ENCODE assay signal across 8 cellular contexts in genomic region chr14:23009483-23009938, GRCh38. TPM values are rescaled to one million over a fixed set of nuclear protein-coding genes. Genes with fewer than 3 reads are reported as not detected.
DNase-seq lines count a peak whose midpoint lies in the region; ATAC-seq, FAIRE-seq and TF ChIP-seq lines count a peak whose summit lies in the region.

No MANE protein-coding gene starts in this region.

- dilution Hi-C loops in IMR-90 (cut with HindIII; ENCODE audit: low sequenced_read_pairs, unreplicated experiment) = no loop called here

- H3K4me1 ChIP-seq in IMR-90 (ENCODE audit: control insufficient read depth, insufficient read depth, low read length) (peaks cover 2% of the 10 kb centered on the region; the same call in 1 of the 2 replicates), GM12878 (ENCODE audit: control insufficient read depth, insufficient read depth, low read length) (peaks cover 21% of the 10 kb centered on the region), mononuclear cell (ENCODE audit: insufficient read depth, low read length) (peaks cover 31% of the 10 kb centered on the region)

- BruUV-seq in IMR-90 (replicated peaks; lab: Mats Ljungman, UMichigan) (no TSS peak), GM12878 (replicated peaks; lab: Mats Ljungman, UMichigan) (TSS peak; percentile 93)

- 0 out of 2 replicates have a peak overlapping the region, but pooled peaks have one; percentile 53 for H3K18ac ChIP-seq in IMR-90 (ENCODE audit: low read depth, low read length)

- POLR2A ChIA-PET in AG04449 (lab: Yijun Ruan, JAX) (no interaction called here), IMR-90 (lab: Charles Lee; ENCODE audit: unreplicated experiment) (no interaction called here), GM12878 (lab: Charles Lee) (interaction anchor here (1.2 to 3.2 kb wide), 2 partner anchors 24 to 49 kb away, joined by 3 to 15 read pairs; no protein-coding TSS in a partner anchor)

- H2BK5ac ChIP-seq in IMR-90 (ENCODE audit: low read depth, low read length, poor library complexity, severe bottlenecking) = peak overlapping the region; percentile 25

- WGBS in IMR-90 (ENCODE audit: extremely low coverage in 2 of 2, insufficient read length in 1 of 2), 2 experiments = no CpG with 5 or more reads among the region's 8 CpGs
- 2% methylated on average over 8 of the region's 8 CpGs for WGBS in GM12878 (ENCODE audit: insufficient coverage, insufficient replicate concordance, low lambda C conversion rate, missing lambda C conversion rate)

- H2AK5ac ChIP-seq in IMR-90 (ENCODE audit: low read depth, low read length) = no peak overlapping the region

- H3K14ac ChIP-seq in IMR-90 (replicated peaks; ENCODE audit: low read depth, low read length) = peak overlapping the region; percentile 11; the same call in 1 of the 2 replicates

- in situ Hi-C loops in IMR-90 (cut with MboI; ENCODE audit: low sequenced_read_pairs) (no loop called here), GM12878 (cut with MboI) (no loop called here)

- H3K56ac ChIP-seq in IMR-90 (ENCODE audit: extremely low read depth, insufficient read depth, low read length) = peak overlapping the region; percentile 37; the same call in 1 of the 2 replicates

- DNase-seq in AG04449 (ENCODE audit: low read depth, low spot score) (no peak), IMR-90 (no peak), GM12878 (ENCODE audit: low read depth, low spot score) (no peak), A172 (ENCODE audit: low spot score) (no peak)
- DNase-seq in activated CD8-positive, alpha-beta memory T cell treated with anti-CD3 and anti-CD28 coated beads, Interleukin-2, amount 50 U/mL, for 48 hours = no peak

- peak overlapping the region; percentile 57 for H3K4me3 ChIP-seq in AG04449 (ENCODE audit: low read depth, low read length)
- peak overlapping the region; percentile 58; the same call in 1 of the 2 replicates for H3K4me3 ChIP-seq in IMR-90 (ENCODE audit: insufficient read depth, low read depth, low read length)
- H3K4me3 ChIP-seq in GM12878 = peak overlapping the region; percentile 76
- H3K4me3 ChIP-seq in mononuclear cell (ENCODE audit: low read length) = peak overlapping the region; percentile 75

- peak overlapping the region; percentile 64 for H3K9ac ChIP-seq in IMR-90 (ENCODE audit: low read depth, low read length)
- peak overlapping the region; percentile 84 for H3K9ac ChIP-seq in GM12878 (ENCODE audit: control insufficient read depth, insufficient read depth, low read length)

- peak overlapping the region; percentile 56; the same call in 1 of the 2 replicates for H3K4ac ChIP-seq in IMR-90 (ENCODE audit: low read depth, low read length)

- H3K79me1 ChIP-seq in IMR-90 (ENCODE audit: low read depth in 1 of 2, low read length in 2 of 2) = peaks cover 0 to 12% of the 10 kb centered on the region in 2 experiments; a peak in 3 of 4 replicates

- H4K8ac ChIP-seq in IMR-90 (ENCODE audit: low read depth in 2 of 2, low read length in 2 of 2) = peak overlapping the region; percentile 48 to 83

- no peak for FAIRE-seq in GM12878 (lab: Jason Lieb, UNC)

- intact Hi-C loops in IMR-90 (cut with micrococcal nuclease) (no loop called here), GM12878 (cut with micrococcal nuclease; ENCODE audit: unreplicated experiment) (no loop called here)

- H3K9me3 ChIP-seq in IMR-90 (ENCODE audit: control insufficient read depth, insufficient read depth, low read length) (no peaks in the 10 kb centered on the region), GM12878 (replicated peaks; ENCODE audit: control insufficient read depth, insufficient read depth, low read length) (no peaks in the 10 kb centered on the region), mononuclear cell (ENCODE audit: low read depth, low read length) (no peaks in the 10 kb centered on the region)

- peak overlapping the region; percentile 21 for H2AK9ac ChIP-seq in IMR-90 (replicated peaks; ENCODE audit: low read depth, low read length, poor library complexity)

- no peak overlapping the region for H2BK15ac ChIP-seq in IMR-90 (ENCODE audit: low read depth, low read length)

- no peak for TF ChIP-seq EP300 in GM12878 (IDR thresholded peaks at IDR 0.05; ENCODE audit: borderline replicate concordance in 1 of 2, control insufficient read depth in 1 of 2, low read depth in 2 of 2, low read length in 2 of 2)

- H3K27ac ChIP-seq in IMR-90 (ENCODE audit: insufficient read depth, low read length) (0 out of 2 replicates have a peak overlapping the region, but pooled peaks have one; percentile 26), GM12878 (ENCODE audit: control insufficient read depth, insufficient read depth) (peak overlapping the region; percentile 82)

- SMC1A ChIA-PET in GM12878 (lab: Charles Lee; ENCODE audit: uncharacterized antibody, unreplicated experiment) = interaction anchor here (1.0 to 3.8 kb wide), 5 partner anchors 14 to 80 kb away, joined by 3 to 67 read pairs (median 6); partner anchors contain the start of genes PRMT5 and PSMB5

- H4K91ac ChIP-seq in IMR-90 (ENCODE audit: insufficient read depth, low read depth, low read length) = peak overlapping the region; percentile 27; the same call in 1 of the 2 replicates

- peaks cover 9% of the 10 kb centered on the region for H3K79me2 ChIP-seq in GM12878 (ENCODE audit: control insufficient read depth, insufficient read depth, low read length)

- RAD21 ChIA-PET in GM12878 (lab: Charles Lee; ENCODE audit: unreplicated experiment) = interaction anchor here (1.1 to 3.0 kb wide), 3 partner anchors 23 to 91 kb away, joined by 3 to 10 read pairs (median 4); partner anchors contain the start of gene RBM23

- TF ChIP-seq CTCF in AG04449 (IDR thresholded peaks at IDR 0.05; ENCODE audit: insufficient read depth, low read length, missing control alignments) (no peak), IMR-90 (conservative IDR thresholded peaks at IDR 0.05; ENCODE audit: low read depth, low read length) (no peak), GM12878 (IDR thresholded peaks at IDR 0.05 in 2 of 3, conservative IDR thresholded peaks at IDR 0.05 in 1 of 3; ENCODE audit: control insufficient read depth in 2 of 3, extremely low read depth in 1 of 3, insufficient read depth in 1 of 3, low read depth in 3 of 3, low read length in 3 of 3) (no peak)

- ATAC-seq in IMR-90 (ENCODE audit: low read depth) (no peak), GM12878 (no peak), HG03139 (IDR thresholded peaks at IDR 0.05; ENCODE audit: unreplicated experiment) (no peak), HG02623 (IDR thresholded peaks at IDR 0.05; ENCODE audit: unreplicated experiment) (no peak)

- TF ChIP-seq POLR2A in IMR-90 (IDR thresholded peaks at IDR 0.05; ENCODE audit: low read depth, low read length) = no peak
- TF ChIP-seq POLR2A in GM12878 (IDR thresholded peaks at IDR 0.05; ENCODE audit: low read depth, low read length) = no peak

- peaks cover 3% of the 10 kb centered on the region; the same call in 1 of the 2 replicates for H3K9me1 ChIP-seq in IMR-90 (ENCODE audit: insufficient read depth, low read length)

- H2AFZ ChIP-seq in IMR-90 (replicated peaks; ENCODE audit: low read length, poor library complexity) (no peak overlapping the region), GM12878 (ENCODE audit: control insufficient read depth, low read depth, low read length) (peak overlapping the region; percentile 53)

- no peak overlapping the region for H2BK20ac ChIP-seq in IMR-90 (ENCODE audit: low read depth, low read length)

- H2BK120ac ChIP-seq in IMR-90 (ENCODE audit: low read depth, low read length) = no peak overlapping the region

- no peaks in the 10 kb centered on the region for H3K36me3 ChIP-seq in IMR-90 (ENCODE audit: control insufficient read depth, insufficient read depth, low read length)
- H3K36me3 ChIP-seq in GM12878 (ENCODE audit: control insufficient read depth in 2 of 2, insufficient read depth in 2 of 2, low read length in 1 of 2) = no peaks in the 10 kb centered on the region

- TF ChIP-seq RAD21 in IMR-90 (IDR thresholded peaks at IDR 0.05; ENCODE audit: low read length) (no peak), GM12878 (IDR thresholded peaks at IDR 0.05; ENCODE audit: insufficient read depth, low read depth, low read length) (no peak)

- H4K5ac ChIP-seq in IMR-90 (ENCODE audit: low read depth, low read length) = peak overlapping the region; percentile 89; the same call in 1 of the 2 replicates

- H3K27me3 ChIP-seq in IMR-90 (ENCODE audit: control insufficient read depth, insufficient read depth, low read length) (no peaks in the 10 kb centered on the region), GM12878 (replicated peaks in 1 of 2; ENCODE audit: control insufficient read depth in 2 of 2, insufficient read depth in 2 of 2, low read length in 1 of 2) (no peaks in the 10 kb centered on the region), mononuclear cell (ENCODE audit: insufficient read depth, low read length) (no peaks in the 10 kb centered on the region)

- CTCF ChIA-PET in AG04449 (lab: Yijun Ruan, JAX) (interaction anchor here (0.9 to 3.9 kb wide), 3 partner anchors 10 to 47 kb away, joined by 3 to 62 read pairs (median 5); no protein-coding TSS in a partner anchor), IMR-90 (lab: Yijun Ruan, JAX) (interaction anchor here (1.2 kb wide), 1 partner anchor 12 kb away, joined by 3 read pairs; no protein-coding TSS in a partner anchor), GM12878 (lab: Yijun Ruan, JAX) (interaction anchor here (1.1 to 4.1 kb wide), 3 partner anchors 15 to 47 kb away, joined by 4 to 108 read pairs (median 85); partner anchors contain the start of gene CDH24)

- no peaks in the 10 kb centered on the region for H4K20me1 ChIP-seq in IMR-90 (ENCODE audit: insufficient read depth, low read length)
- H4K20me1 ChIP-seq in GM12878 (ENCODE audit: control insufficient read depth, insufficient read depth) = no peaks in the 10 kb centered on the region

- H3K4me2 ChIP-seq in IMR-90 (ENCODE audit: low read depth, low read length) (peak overlapping the region; percentile 88), GM12878 (ENCODE audit: control insufficient read depth, insufficient read depth) (peak overlapping the region; percentile 98)

- H3K23ac ChIP-seq in IMR-90 (ENCODE audit: low read depth, low read length) = peak overlapping the region; percentile 6; the same call in 1 of the 2 replicates

RNA-seq across cellular contexts. Expression of gene C14orf93, which starts 0.4 kb away (rescaled TPM):
- 4.7 and 5.7 TPM in 2 replicates for total RNA-seq in IMR-90 (2012; rRNA removed)
- polyA plus RNA-seq in IMR-90 (2012; rRNA removed) = 4.7 and 5.4 TPM in 2 replicates
- polyA plus RNA-seq in IMR-90 (2012; cell fraction: cytosol; rRNA removed) = 3.8 and 5.1 TPM in 2 replicates
- 10.0 and 12.8 TPM in 2 replicates for polyA plus RNA-seq in IMR-90 (2012; cell fraction: nucleus; rRNA removed; ENCODE audit: low replicate concordance)
- 7.3 and 7.7 TPM in 2 replicates for total RNA-seq in GM12878 (2013; cell fraction: nucleolus; rRNA removed)
- total RNA-seq in GM12878 (2014; rRNA removed) = 11.5 and 12.2 TPM in 2 replicates
- 9.8 and 10.0 TPM in 2 replicates for total RNA-seq in GM12878 (2014; rRNA removed; fragmentation: Illumina TruSeq; extraction: Trizol)
- 8.5 and 11.1 TPM in 2 replicates for total RNA-seq in GM12878 (2021)
- 2.8 TPM for polyA plus RNA-seq in GM12878 (2011; ENCODE audit: low read depth)
- polyA plus RNA-seq in GM12878 (2011; rRNA removed) = 11.7 and 13.7 TPM in 2 replicates
- polyA plus RNA-seq in GM12878 (2011; cell fraction: cytosol; rRNA removed) = 17.2 and 18.7 TPM in 2 replicates
- polyA plus RNA-seq in GM12878 (2011; cell fraction: nucleus; rRNA removed) = 18.2 and 20.7 TPM in 2 replicates
- 4.7 and 7.5 TPM in 2 replicates for polyA plus RNA-seq in GM12878 (2012)
- 10.4 and 13.9 TPM in 2 replicates for polyA plus RNA-seq in GM12878 (2014; fragmentation: Illumina TruSeq; extraction: Trizol)
- 1 to 10 TPM; 1.8 to 2.1 TPM for polyA plus RNA-seq in GM12878 (2014; fragmentation: Nextera tagmentation; extraction: Ambion mirVana)
- 10.5 and 12.9 TPM in 2 replicates for polyA plus RNA-seq in GM12878 (2014; rRNA removed)
- polyA plus RNA-seq in GM12878 (2016; fragmentation: Nextera tagmentation; extraction: Ambion mirVana) = 1 to 10 TPM; 7.1 to 7.9 TPM
- polyA minus RNA-seq in GM12878 (2011; rRNA and poly(A)+ RNA removed) = 28.1 and 36.9 TPM in 2 replicates
- polyA minus RNA-seq in GM12878 (2011; cell fraction: cytosol; rRNA and poly(A)+ RNA removed) = 3.1 and 6.5 TPM in 2 replicates
- polyA minus RNA-seq in GM12878 (2011; cell fraction: nucleus; rRNA and poly(A)+ RNA removed) = 2.4 and 4.1 TPM in 2 replicates
- 6.9 TPM for total RNA-seq in mononuclear cell
- 6.9 and 8.1 TPM in 2 replicates for total RNA-seq in A172 (2014; rRNA removed; shearing (Covaris generic))

RNA-seq across cellular contexts. Expression of gene PSMB5, which starts 25.2 kb away (rescaled TPM):
- total RNA-seq in IMR-90 (2012; rRNA removed) (268 and 310 TPM in 2 replicates), GM12878 (2014; rRNA removed) (120 and 142 TPM in 2 replicates), GM12878 (2014; rRNA removed; fragmentation: Illumina TruSeq; extraction: Trizol) (90.6 and 98.9 TPM in 2 replicates), GM12878 (2021) (94.5 and 97.1 TPM in 2 replicates), mononuclear cell (13.2 TPM)
- polyA plus RNA-seq in IMR-90 (2012; rRNA removed) (321 and 335 TPM in 2 replicates), GM12878 (2011; rRNA removed) (107 and 146 TPM in 2 replicates), GM12878 (2014; fragmentation: Illumina TruSeq; extraction: Trizol) (77.7 and 84.5 TPM in 2 replicates), GM12878 (2014; fragmentation: Nextera tagmentation; extraction: Ambion mirVana) (100 to 1,000 TPM; 686 to 802 TPM), GM12878 (2014; rRNA removed) (113 and 125 TPM in 2 replicates), GM12878 (2016; fragmentation: Nextera tagmentation; extraction: Ambion mirVana) (100 to 1,000 TPM; 180 to 205 TPM)
- polyA plus RNA-seq in IMR-90 (2012; cell fraction: cytosol; rRNA removed) = 284 and 429 TPM in 2 replicates
- 118 and 128 TPM in 2 replicates for polyA plus RNA-seq in IMR-90 (2012; cell fraction: nucleus; rRNA removed; ENCODE audit: low replicate concordance)
- total RNA-seq in GM12878 (2013; cell fraction: nucleolus; rRNA removed) = 19.2 and 22.2 TPM in 2 replicates
- 48.1 TPM for polyA plus RNA-seq in GM12878 (2011; ENCODE audit: low read depth)
- polyA plus RNA-seq in GM12878 (2011; cell fraction: cytosol; rRNA removed) = 192 and 210 TPM in 2 replicates
- polyA plus RNA-seq in GM12878 (2011; cell fraction: nucleus; rRNA removed) = 69.1 and 69.9 TPM in 2 replicates
- polyA plus RNA-seq in GM12878 (2012) = 63.4 and 74.5 TPM in 2 replicates
- polyA minus RNA-seq in GM12878 (2011; rRNA and poly(A)+ RNA removed) = 108 and 155 TPM in 2 replicates
- 31.9 and 46.2 TPM in 2 replicates for polyA minus RNA-seq in GM12878 (2011; cell fraction: cytosol; rRNA and poly(A)+ RNA removed)
- polyA minus RNA-seq in GM12878 (2011; cell fraction: nucleus; rRNA and poly(A)+ RNA removed) = 30.2 and 41.7 TPM in 2 replicates
- total RNA-seq in A172 (2014; rRNA removed; shearing (Covaris generic)) = 219 and 225 TPM in 2 replicates

RNA-seq across cellular contexts. Expression of gene AJUBA, which starts 27.2 kb away (rescaled TPM):
- 57.2 and 67.6 TPM in 2 replicates for total RNA-seq in IMR-90 (2012; rRNA removed)
- polyA plus RNA-seq in IMR-90 (2012; rRNA removed) = 46.3 and 46.4 TPM in 2 replicates
- polyA plus RNA-seq in IMR-90 (2012; cell fraction: cytosol; rRNA removed) = 31.5 and 33.3 TPM in 2 replicates
- polyA plus RNA-seq in IMR-90 (2012; cell fraction: nucleus; rRNA removed; ENCODE audit: low replicate concordance) = 56.1 and 57.4 TPM in 2 replicates
- total RNA-seq in GM12878 (2013; cell fraction: nucleolus; rRNA removed) = 4.7 and 5.9 TPM in 2 replicates
- total RNA-seq in GM12878 (2014; rRNA removed) = 0.49 and 0.51 TPM in 2 replicates
- 0.18 and 0.36 TPM in 2 replicates for total RNA-seq in GM12878 (2014; rRNA removed; fragmentation: Illumina TruSeq; extraction: Trizol)
- total RNA-seq in GM12878 (2021) = 0.43 and 0.90 TPM in 2 replicates
- 0.58 TPM for polyA plus RNA-seq in GM12878 (2011; ENCODE audit: low read depth)
- polyA plus RNA-seq in GM12878 (2011; rRNA removed) = 18.1 and 23.6 TPM in 2 replicates
- polyA plus RNA-seq in GM12878 (2011; cell fraction: cytosol; rRNA removed) = 13.6 and 22.2 TPM in 2 replicates
- polyA plus RNA-seq in GM12878 (2011; cell fraction: nucleus; rRNA removed) = 9.8 and 20.8 TPM in 2 replicates
- 0.80 and 0.89 TPM in 2 replicates for polyA plus RNA-seq in GM12878 (2012)
- polyA plus RNA-seq in GM12878 (2014; fragmentation: Illumina TruSeq; extraction: Trizol) = 0.16 and 0.87 TPM in 2 replicates
- polyA plus RNA-seq in GM12878 (2014; fragmentation: Nextera tagmentation; extraction: Ambion mirVana) = under 1 TPM; 0.03 to 0.04 TPM
- 0.32 and 0.90 TPM in 2 replicates for polyA plus RNA-seq in GM12878 (2014; rRNA removed)
- under 1 TPM in 1 of 2 experiments, not detected in 1; 0.15 TPM for polyA plus RNA-seq in GM12878 (2016; fragmentation: Nextera tagmentation; extraction: Ambion mirVana)
- polyA minus RNA-seq in GM12878 (2011; rRNA and poly(A)+ RNA removed) = 22.8 and 45.9 TPM in 2 replicates
- polyA minus RNA-seq in GM12878 (2011; cell fraction: cytosol; rRNA and poly(A)+ RNA removed) = 6.5 and 7.0 TPM in 2 replicates
- polyA minus RNA-seq in GM12878 (2011; cell fraction: nucleus; rRNA and poly(A)+ RNA removed) = 6.2 and 8.2 TPM in 2 replicates
- 0.21 TPM for total RNA-seq in mononuclear cell
- total RNA-seq in A172 (2014; rRNA removed; shearing (Covaris generic)) = 47.5 and 65.5 TPM in 2 replicates

RNA-seq across cellular contexts. Expression of gene PSMB11, which starts 32.5 kb away (rescaled TPM):
- total RNA-seq in IMR-90 (2012; rRNA removed) = not detected in 2 replicates
- polyA plus RNA-seq in IMR-90 (2012; rRNA removed) = not detected in 2 replicates
- polyA plus RNA-seq in IMR-90 (2012; cell fraction: cytosol; rRNA removed) = 0.01 TPM in 1 of 2 replicates, not detected in the other
- not detected in 2 replicates for polyA plus RNA-seq in IMR-90 (2012; cell fraction: nucleus; rRNA removed; ENCODE audit: low replicate concordance)
- total RNA-seq in GM12878 (2013; cell fraction: nucleolus; rRNA removed) = not detected in 2 replicates
- total RNA-seq in GM12878 (2014; rRNA removed) = not detected in 2 replicates
- total RNA-seq in GM12878 (2014; rRNA removed; fragmentation: Illumina TruSeq; extraction: Trizol) = not detected in 2 replicates
- not detected in 2 replicates for total RNA-seq in GM12878 (2021)
- polyA plus RNA-seq in GM12878 (2011; ENCODE audit: low read depth) = not detected
- not detected in 2 replicates for polyA plus RNA-seq in GM12878 (2011; rRNA removed)
- 0.01 TPM in 1 of 2 replicates, not detected in the other for polyA plus RNA-seq in GM12878 (2011; cell fraction: cytosol; rRNA removed)
- not detected in 2 replicates for polyA plus RNA-seq in GM12878 (2011; cell fraction: nucleus; rRNA removed)
- not detected in 2 replicates for polyA plus RNA-seq in GM12878 (2012)
- polyA plus RNA-seq in GM12878 (2014; fragmentation: Illumina TruSeq; extraction: Trizol) = not detected in 2 replicates
- polyA plus RNA-seq in GM12878 (2014; fragmentation: Nextera tagmentation; extraction: Ambion mirVana) = not detected
- not detected in 2 replicates for polyA plus RNA-seq in GM12878 (2014; rRNA removed)
- polyA plus RNA-seq in GM12878 (2016; fragmentation: Nextera tagmentation; extraction: Ambion mirVana) = not detected
- polyA minus RNA-seq in GM12878 (2011; rRNA and poly(A)+ RNA removed) = not detected in 2 replicates
- polyA minus RNA-seq in GM12878 (2011; cell fraction: cytosol; rRNA and poly(A)+ RNA removed) = not detected in 2 replicates
- polyA minus RNA-seq in GM12878 (2011; cell fraction: nucleus; rRNA and poly(A)+ RNA removed) = not detected in 2 replicates
- not detected for total RNA-seq in mononuclear cell
- not detected in 2 replicates for total RNA-seq in A172 (2014; rRNA removed; shearing (Covaris generic))

RNA-seq across cellular contexts. Expression of gene CDH24, which starts 47.8 kb away (rescaled TPM):
- total RNA-seq in IMR-90 (2012; rRNA removed) = 3.6 and 3.9 TPM in 2 replicates
- 24.4 and 30.0 TPM in 2 replicates for polyA plus RNA-seq in IMR-90 (2012; rRNA removed)
- 11.1 and 16.7 TPM in 2 replicates for polyA plus RNA-seq in IMR-90 (2012; cell fraction: cytosol; rRNA removed)
- 239 and 468 TPM in 2 replicates for polyA plus RNA-seq in IMR-90 (2012; cell fraction: nucleus; rRNA removed; ENCODE audit: low replicate concordance)
- total RNA-seq in GM12878 (2013; cell fraction: nucleolus; rRNA removed) = 5.5 and 5.8 TPM in 2 replicates
- total RNA-seq in GM12878 (2014; rRNA removed) = 0.45 and 0.49 TPM in 2 replicates
- 0.23 and 0.36 TPM in 2 replicates for total RNA-seq in GM12878 (2014; rRNA removed; fragmentation: Illumina TruSeq; extraction: Trizol)
- total RNA-seq in GM12878 (2021) = 0.90 and 1.1 TPM in 2 replicates
- 0.56 TPM for polyA plus RNA-seq in GM12878 (2011; ENCODE audit: low read depth)
- polyA plus RNA-seq in GM12878 (2011; rRNA removed) = 0.65 and 1.4 TPM in 2 replicates
- polyA plus RNA-seq in GM12878 (2011; cell fraction: cytosol; rRNA removed) = 1.2 and 2.1 TPM in 2 replicates
- polyA plus RNA-seq in GM12878 (2011; cell fraction: nucleus; rRNA removed) = 18.1 and 19.5 TPM in 2 replicates
- polyA plus RNA-seq in GM12878 (2012) = 0.96 and 0.97 TPM in 2 replicates
- 0.46 and 0.67 TPM in 2 replicates for polyA plus RNA-seq in GM12878 (2014; fragmentation: Illumina TruSeq; extraction: Trizol)
- polyA plus RNA-seq in GM12878 (2014; fragmentation: Nextera tagmentation; extraction: Ambion mirVana) = not detected
- polyA plus RNA-seq in GM12878 (2014; rRNA removed) = 1.2 and 1.5 TPM in 2 replicates
- under 1 TPM; 0.10 to 0.37 TPM for polyA plus RNA-seq in GM12878 (2016; fragmentation: Nextera tagmentation; extraction: Ambion mirVana)
- 1.1 and 1.3 TPM in 2 replicates for polyA minus RNA-seq in GM12878 (2011; rRNA and poly(A)+ RNA removed)
- polyA minus RNA-seq in GM12878 (2011; cell fraction: cytosol; rRNA and poly(A)+ RNA removed) = 0.67 TPM in 1 of 2 replicates, not detected in the other
- 1.3 and 1.6 TPM in 2 replicates for polyA minus RNA-seq in GM12878 (2011; cell fraction: nucleus; rRNA and poly(A)+ RNA removed)
- 0.63 TPM for total RNA-seq in mononuclear cell
- total RNA-seq in A172 (2014; rRNA removed; shearing (Covaris generic)) = 2.8 and 4.0 TPM in 2 replicates
